In genomic region chr6:43097098-43097489, GRCh38 we compare ENCODE assay signal across 13 cellular contexts. TPM values are rescaled to one million over a fixed set of nuclear protein-coding genes. Genes with fewer than 3 reads are reported as not detected.
A peak's percentile ranks its signal among the peaks of the same experiment; 100 is the strongest.
DNase-seq lines count a peak whose midpoint lies in the region; ATAC-seq and TF ChIP-seq lines count a peak whose summit lies in the region.
"Had no signal": no experiment of that assay in that cellular context is flagged by ENCODE, and none has a peak within 500 bp of the region (broad histone marks: within the 10 kb centered on the region; RNA-seq: fewer than 3 reads in every experiment).

No MANE protein-coding gene starts in this region.

- POLR2A ChIA-PET in OCI-LY7 (lab: Charles Lee): interaction anchor here (0.6 to 1.6 kb wide), 8 partner anchors 8 to 224 kb away, joined by 3 to 8 read pairs (median 3); partner anchors contain the start of genes PPP2R5D and RRP36

- peaks cover 10% of the 10 kb centered on the region for H3K27me3 Mint-ChIP-seq in neural progenitor cell (ENCODE audit: insufficient read depth, low read depth)
- no peaks in the 10 kb centered on the region for H3K27me3 Mint-ChIP-seq in activated naive CD8-positive, alpha-beta T cell treated with anti-CD3 and anti-CD28 coated beads, Interleukin-2, amount 50 U/mL, for 24 hours

- peaks cover 37% of the 10 kb centered on the region for H3F3A ChIP-seq in neural progenitor cell (ENCODE audit: low read depth)

- H3K27ac ChIP-seq in OCI-LY7 (ENCODE audit: low read depth, low read length, poor library complexity, severe bottlenecking): peak overlapping the region; percentile 41
- peak overlapping the region; percentile 82 for H3K27ac ChIP-seq in neural progenitor cell
- no peak overlapping the region for H3K27ac ChIP-seq in sigmoid colon
- H3K27ac ChIP-seq: testis had no signal

- no peak for ATAC-seq in activated naive CD8-positive, alpha-beta T cell treated with anti-CD3 and anti-CD28 coated beads, Interleukin-2, amount 50 U/mL, for 24 hours
- ATAC-seq: T-cell had no signal

- intact Hi-C loops in OCI-LY7 (cut with micrococcal nuclease; ENCODE audit: unreplicated experiment): no loop called here
- intact Hi-C loops in sigmoid colon (cut with DNase I): no loop called here

- no peak overlapping the region for H3K4me3 Mint-ChIP-seq in neural progenitor cell
- H3K4me3 Mint-ChIP-seq in activated naive CD8-positive, alpha-beta T cell treated with anti-CD3 and anti-CD28 coated beads, Interleukin-2, amount 50 U/mL, for 24 hours: no peak overlapping the region
- H3K4me3 Mint-ChIP-seq: T-cell had no signal

- no peaks in the 10 kb centered on the region for H3K36me3 ChIP-seq in OCI-LY7 (ENCODE audit: insufficient read depth, low read length)
- no peaks in the 10 kb centered on the region for H3K36me3 ChIP-seq in endocrine pancreas (ENCODE audit: control insufficient read depth, insufficient read depth, low read length)
- no peaks in the 10 kb centered on the region for H3K36me3 ChIP-seq in neural progenitor cell
- no peaks in the 10 kb centered on the region for H3K36me3 ChIP-seq in sigmoid colon

- peaks cover 26% of the 10 kb centered on the region for H3K4me1 ChIP-seq in OCI-LY7 (ENCODE audit: insufficient read depth, low read length, poor library complexity, severe bottlenecking)
- H3K4me1 ChIP-seq in endocrine pancreas (ENCODE audit: control insufficient read depth, insufficient read depth, low read length): peaks cover 5% of the 10 kb centered on the region
- peaks cover 32% of the 10 kb centered on the region for H3K4me1 ChIP-seq in neural progenitor cell
- H3K4me1 ChIP-seq in sigmoid colon: peaks cover 0 to 12% (median 5%) of the 10 kb centered on the region in 4 donors

- H4K20me1 ChIP-seq in OCI-LY7 (ENCODE audit: insufficient read depth, low read length) (no peaks in the 10 kb centered on the region), neural progenitor cell (ENCODE audit: low read depth) (peaks cover 29% of the 10 kb centered on the region)

- peak overlapping the region; percentile 69 for H2AFZ ChIP-seq in OCI-LY7 (ENCODE audit: low read length)
- H2AFZ ChIP-seq in neural progenitor cell (replicated peaks): no peak overlapping the region

- no peaks in the 10 kb centered on the region; the same call in 1 of the 2 replicates for H3K79me2 ChIP-seq in OCI-LY7 (ENCODE audit: insufficient read depth, low read depth, low read length)
- H3K79me2 ChIP-seq in neural progenitor cell (ENCODE audit: low read depth): peaks cover 99% of the 10 kb centered on the region

- peaks cover 2% of the 10 kb centered on the region for H3K36me3 Mint-ChIP-seq in neural progenitor cell
- no peaks in the 10 kb centered on the region for H3K36me3 Mint-ChIP-seq in activated naive CD8-positive, alpha-beta T cell treated with anti-CD3 and anti-CD28 coated beads, Interleukin-2, amount 50 U/mL, for 24 hours (ENCODE audit: low read depth)
- H3K36me3 Mint-ChIP-seq: T-cell had no signal

- no peak for TF ChIP-seq POLR2A in sigmoid colon (IDR thresholded peaks at IDR 0.05)

- H3K9me3 ChIP-seq in OCI-LY7 (ENCODE audit: low read length) (no peaks in the 10 kb centered on the region), endocrine pancreas (ENCODE audit: control insufficient read depth, low read length) (no peaks in the 10 kb centered on the region), neural progenitor cell (ENCODE audit: low read depth) (no peaks in the 10 kb centered on the region), sigmoid colon (no peaks in the 10 kb centered on the region)
- H3K9me3 ChIP-seq: testis had no signal

- H3K27me3 ChIP-seq in endocrine pancreas (ENCODE audit: control insufficient read depth, insufficient read depth, low read length): no peaks in the 10 kb centered on the region
- H3K27me3 ChIP-seq in neural progenitor cell: no peaks in the 10 kb centered on the region
- H3K27me3 ChIP-seq in sigmoid colon: no peaks in the 10 kb centered on the region
- H3K27me3 ChIP-seq: testis had no signal

- 38 to 51% methylated on average over 5 of the region's 5 CpGs for WGBS in sigmoid colon, 2 donors

- CTCF ChIA-PET in OCI-LY7 (lab: Charles Lee; ENCODE audit: unreplicated experiment): no interaction called here

- H3K27ac Mint-ChIP-seq in neural progenitor cell: peak overlapping the region; percentile 91
- no peak overlapping the region for H3K27ac Mint-ChIP-seq in activated naive CD8-positive, alpha-beta T cell treated with anti-CD3 and anti-CD28 coated beads, Interleukin-2, amount 50 U/mL, for 24 hours
- H3K27ac Mint-ChIP-seq: T-cell had no signal

- H3K4me3 ChIP-seq in AG09309 (ENCODE audit: control insufficient read depth, low read depth, low read length) (peak overlapping the region; percentile 19), OCI-LY7 (ENCODE audit: low read depth, low read length, poor library complexity, severe bottlenecking) (peak overlapping the region; percentile 44), endocrine pancreas (ENCODE audit: control insufficient read depth, insufficient read depth, low read length) (peak overlapping the region; percentile 1), neural progenitor cell (no peak overlapping the region), sigmoid colon (no peak overlapping the region)
- H3K4me3 ChIP-seq: testis had no signal

- TF ChIP-seq CTCF in AG09309 (IDR thresholded peaks at IDR 0.05; ENCODE audit: control insufficient read depth, insufficient read depth, low read depth, low read length, missing control alignments): peak; percentile 1
- no peak for TF ChIP-seq CTCF in OCI-LY7 (conservative IDR thresholded peaks at IDR 0.05; ENCODE audit: low read length)
- no peak for TF ChIP-seq CTCF in neural progenitor cell (IDR thresholded peaks at IDR 0.05)
- TF ChIP-seq CTCF in sigmoid colon (IDR thresholded peaks at IDR 0.05): no peak

- BruUV-seq in OCI-LY7 (replicated peaks; lab: Mats Ljungman, UMichigan): no TSS peak

- peaks cover 51% of the 10 kb centered on the region for H3K4me1 Mint-ChIP-seq in neural progenitor cell
- H3K4me1 Mint-ChIP-seq in activated naive CD8-positive, alpha-beta T cell treated with anti-CD3 and anti-CD28 coated beads, Interleukin-2, amount 50 U/mL, for 24 hours: peaks cover 14% of the 10 kb centered on the region

- H3K4me2 ChIP-seq in OCI-LY7 (ENCODE audit: low read length) (peak overlapping the region; percentile 61), neural progenitor cell (peak overlapping the region; percentile 29)

- no peaks in the 10 kb centered on the region for H3K9me2 ChIP-seq in OCI-LY7 (ENCODE audit: insufficient read depth, low read length)

- no peaks in the 10 kb centered on the region for H3K9me3 Mint-ChIP-seq in neural progenitor cell
- H3K9me3 Mint-ChIP-seq in activated naive CD8-positive, alpha-beta T cell treated with anti-CD3 and anti-CD28 coated beads, Interleukin-2, amount 50 U/mL, for 24 hours: no peaks in the 10 kb centered on the region
- H3K9me3 Mint-ChIP-seq: T-cell had no signal

- TF ChIP-seq EP300 in sigmoid colon (IDR thresholded peaks at IDR 0.05): no peak

- H3K9ac ChIP-seq in endocrine pancreas (ENCODE audit: control insufficient read depth, insufficient read depth, low read length) (no peak overlapping the region), neural progenitor cell (no peak overlapping the region)

- no peak for DNase-seq in AG09309 (ENCODE audit: low read depth)
- DNase-seq in OCI-LY7 (ENCODE audit: low spot score): peak; percentile 17
- no peak for DNase-seq in neural progenitor cell (ENCODE audit: low spot score)
- no peak for DNase-seq in activated naive CD4-positive, alpha-beta T cell (lab: John Stamatoyannopoulos, UW)
- no peak for DNase-seq in sigmoid colon
- DNase-seq in germinal center (ENCODE audit: low spot score): no peak
- DNase-seq in activated naive CD8-positive, alpha-beta T cell treated with anti-CD3 and anti-CD28 coated beads, Interleukin-2, amount 50 U/mL, for 24 hours: no peak
- DNase-seq: activated CD4-positive, alpha-beta T cell treated with anti-CD3 and anti-CD28 coated beads, Interleukin-2, amount 50 U/mL, for 1 hour; AML-193; NCI-H1694; T-cell; testis had no signal

RNA-seq across cellular contexts. Expression of gene PTK7, which starts 21.0 kb away (rescaled TPM):
- 12.7 and 18.5 TPM in 2 replicates for total RNA-seq in OCI-LY7 (2014; rRNA removed; shearing (Covaris generic))
- total RNA-seq in OCI-LY7 (2022) (12.0 and 13.0 TPM in 2 replicates), neural progenitor cell (ENCODE audit: low replicate concordance) (68.0 and 155 TPM in 2 replicates), sigmoid colon (1 to 10 TPM; 4.8 to 9.7 (median 7.7) TPM)
- 10 to 100 TPM in 1 of 3 donors, 1 to 10 TPM in 2; 1.2 to 15.6 (median 1.8) TPM for polyA plus RNA-seq in sigmoid colon

RNA-seq across cellular contexts. Expression of gene KLC4, which starts 37.7 kb away (rescaled TPM):
- total RNA-seq in OCI-LY7 (2014; rRNA removed; shearing (Covaris generic)): 15.0 and 16.4 TPM in 2 replicates
- total RNA-seq in OCI-LY7 (2022) (22.5 and 25.2 TPM in 2 replicates), neural progenitor cell (ENCODE audit: low replicate concordance) (12.6 and 28.2 TPM in 2 replicates), sigmoid colon (10 to 100 TPM; 23.2 to 44.9 (median 34.6) TPM)
- polyA plus RNA-seq in sigmoid colon: 100 to 1,000 TPM in 1 of 3 donors, 10 to 100 TPM in 2; 58.4 to 116 (median 84.1) TPM

RNA-seq across cellular contexts. Expression of gene MRPL2, which starts 37.9 kb away (rescaled TPM):
- 25.8 and 31.8 TPM in 2 replicates for total RNA-seq in OCI-LY7 (2014; rRNA removed; shearing (Covaris generic))
- total RNA-seq in OCI-LY7 (2022) (76.9 and 81.7 TPM in 2 replicates), neural progenitor cell (ENCODE audit: low replicate concordance) (20.7 and 31.7 TPM in 2 replicates), sigmoid colon (10 to 100 TPM; 14.1 to 25.7 (median 18.3) TPM)
- polyA plus RNA-seq in sigmoid colon: 10 to 100 TPM; 65.9 to 70.2 (median 68.5) TPM

RNA-seq across cellular contexts. Expression of gene CUL7, which starts 43.4 kb away (rescaled TPM):
- 14.1 and 16.9 TPM in 2 replicates for total RNA-seq in OCI-LY7 (2014; rRNA removed; shearing (Covaris generic))
- total RNA-seq in OCI-LY7 (2022): 14.9 and 18.6 TPM in 2 replicates
- total RNA-seq in neural progenitor cell (ENCODE audit: low replicate concordance): 23.1 and 43.7 TPM in 2 replicates
- 10 to 100 TPM; 10.3 to 14.4 (median 11.0) TPM for total RNA-seq in sigmoid colon
- polyA plus RNA-seq in sigmoid colon: 1 to 10 TPM; 3.0 to 6.9 (median 3.2) TPM

Comparison
In these comparisons a context has a peak if more than half of its experiments do, and no peak if none do; other contexts are left out.
1. H3K4me3 ChIP-seq: peak in AG09309 (single experiment), OCI-LY7 (single experiment) and endocrine pancreas (single experiment); none in neural progenitor cell (single experiment) and sigmoid colon (0 of 4).
2. H3K27ac ChIP-seq: peak in OCI-LY7 (single experiment) and neural progenitor cell (single experiment); none in sigmoid colon (0 of 4).